Comparison of ENCODE assay signal across 3 cellular contexts in the genomic region with DNA sequence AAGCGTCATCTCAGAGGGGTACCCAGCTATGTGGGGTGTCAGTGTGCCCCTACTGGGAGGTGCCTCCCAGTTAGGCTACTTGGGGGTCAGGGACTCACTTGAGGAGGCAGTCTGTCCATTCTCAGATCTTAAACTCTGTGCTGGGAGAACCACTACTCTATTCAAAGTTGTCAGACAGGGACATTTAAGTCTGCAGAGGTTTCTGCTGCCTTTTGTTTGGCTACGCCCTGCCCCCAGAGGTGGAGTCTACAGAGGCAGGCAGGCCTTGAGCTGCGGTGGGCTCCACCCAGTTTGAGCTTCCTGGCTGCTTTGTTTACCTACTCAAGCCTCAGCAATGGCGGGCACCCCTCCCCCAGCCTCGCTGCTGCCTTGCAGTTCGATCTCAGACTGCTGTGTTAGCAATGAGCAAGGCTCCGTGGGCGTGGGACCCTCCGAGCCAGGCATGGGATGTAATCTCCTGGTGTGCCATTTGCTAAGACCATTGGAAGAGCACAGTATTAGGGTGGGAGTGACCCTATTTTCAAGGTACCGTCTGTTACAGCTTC.
A peak's percentile ranks its signal among the peaks of the same experiment; 100 is the strongest.
TF ChIP-seq lines count a peak whose summit lies in the region.
"Not testable (repeated sequence)": the region's sequence is repeated elsewhere in the genome, so short reads cannot be mapped to it uniquely, and the experiment has no call there.

No MANE protein-coding gene starts in this region.

TF ChIP-seq in WTC11, 78 proteins besides CTCF, POLR2A, EP300 and RAD21:
- peak; percentile 39; the same call in 1 of the 2 replicates for TF ChIP-seq FOXK1 (CRISPR knock-in tag; IDR thresholded peaks at IDR 0.05)
TF ChIP-seq in WTC11: peak in this region for 1; not testable (repeated sequence) for 77.

TF ChIP-seq in K562, 482 proteins besides CTCF, POLR2A, EP300 and RAD21:
- TF ChIP-seq FOXK2 (conservative IDR thresholded peaks at IDR 0.05 in 1 of 2, IDR thresholded peaks at IDR 0.05 in 1 of 2; ENCODE audit: low read depth in 2 of 2), result 0 out of 4 replicates have a peak, but pooled peaks have one; percentile 16 to 39
- peak in 1 of 2 experiments; percentile 68; a peak in 1 of 4 replicates for TF ChIP-seq FOXA3 (CRISPR knock-in tag; conservative IDR thresholded peaks at IDR 0.05 in 1 of 2, IDR thresholded peaks at IDR 0.05 in 1 of 2)
TF ChIP-seq in K562: peak in this region for 2; not testable (repeated sequence) for 480.

TF ChIP-seq in HepG2, 621 proteins besides CTCF, POLR2A, EP300 and RAD21:
- TF ChIP-seq, protein P1, sequence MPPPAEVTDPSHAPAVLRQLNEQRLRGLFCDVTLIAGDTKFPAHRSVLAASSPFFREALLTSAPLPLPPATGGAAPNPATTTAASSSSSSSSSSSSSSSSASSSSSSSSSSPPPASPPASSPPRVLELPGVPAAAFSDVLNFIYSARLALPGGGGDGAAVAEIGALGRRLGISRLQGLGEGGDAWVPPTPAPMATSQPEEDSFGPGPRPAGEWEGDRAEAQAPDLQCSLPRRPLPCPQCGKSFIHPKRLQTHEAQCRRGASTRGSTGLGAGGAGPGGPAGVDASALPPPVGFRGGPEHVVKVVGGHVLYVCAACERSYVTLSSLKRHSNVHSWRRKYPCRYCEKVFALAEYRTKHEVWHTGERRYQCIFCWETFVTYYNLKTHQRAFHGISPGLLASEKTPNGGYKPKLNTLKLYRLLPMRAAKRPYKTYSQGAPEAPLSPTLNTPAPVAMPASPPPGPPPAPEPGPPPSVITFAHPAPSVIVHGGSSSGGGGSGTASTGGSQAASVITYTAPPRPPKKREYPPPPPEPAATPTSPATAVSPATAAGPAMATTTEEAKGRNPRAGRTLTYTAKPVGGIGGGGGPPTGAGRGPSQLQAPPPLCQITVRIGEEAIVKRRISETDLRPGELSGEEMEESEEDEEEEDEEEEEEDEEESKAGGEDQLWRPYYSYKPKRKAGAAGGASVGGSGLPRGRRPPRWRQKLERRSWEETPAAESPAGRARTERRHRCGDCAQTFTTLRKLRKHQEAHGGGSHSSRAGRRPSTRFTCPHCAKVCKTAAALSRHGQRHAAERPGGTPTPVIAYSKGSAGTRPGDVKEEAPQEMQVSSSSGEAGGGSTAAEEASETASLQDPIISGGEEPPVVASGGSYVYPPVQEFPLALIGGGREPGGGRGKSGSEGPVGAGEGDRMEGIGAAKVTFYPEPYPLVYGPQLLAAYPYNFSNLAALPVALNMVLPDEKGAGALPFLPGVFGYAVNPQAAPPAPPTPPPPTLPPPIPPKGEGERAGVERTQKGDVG (CRISPR knock-in tag; IDR thresholded peaks at IDR 0.05; ENCODE audit: borderline replicate concordance), result peak; percentile 83; the same call in 1 of the 2 replicates
- TF ChIP-seq GATAD2A (CRISPR knock-in tag; IDR thresholded peaks at IDR 0.05) (peak; percentile 36; the same call in 1 of the 2 replicates), FOXA1 (CRISPR knock-in tag; IDR thresholded peaks at IDR 0.05) (peak; percentile 80), ZNF501 (CRISPR knock-in tag; IDR thresholded peaks at IDR 0.05) (0 out of 2 replicates have a peak, but pooled peaks have one; percentile 39), ZNF766 (CRISPR knock-in tag; IDR thresholded peaks at IDR 0.05; ENCODE audit: borderline replicate concordance) (peak; percentile 94; the same call in 1 of the 2 replicates), FOXK1 (CRISPR knock-in tag; IDR thresholded peaks at IDR 0.05; ENCODE audit: borderline replicate concordance, low read depth) (peak; percentile 41; the same call in 1 of the 2 replicates), SP5 (CRISPR knock-in tag; IDR thresholded peaks at IDR 0.05; ENCODE audit: borderline replicate concordance, low read depth) (0 out of 2 replicates have a peak, but pooled peaks have one; percentile 21), SOX6 (CRISPR knock-in tag; IDR thresholded peaks at IDR 0.05) (peak; percentile 43; the same call in 1 of the 2 replicates), BCL6 (CRISPR knock-in tag; IDR thresholded peaks at IDR 0.05) (peak; percentile 66), ZNF589 (CRISPR knock-in tag; conservative IDR thresholded peaks at IDR 0.05) (0 out of 2 replicates have a peak, but pooled peaks have one; percentile 13), SOX13 (CRISPR knock-in tag; conservative IDR thresholded peaks at IDR 0.05 in 1 of 2, IDR thresholded peaks at IDR 0.05 in 1 of 2) (peak in 1 of 2 experiments; percentile 17; a peak in 1 of 4 replicates), KAT7 (CRISPR knock-in tag; IDR thresholded peaks at IDR 0.05; ENCODE audit: borderline replicate concordance) (0 out of 2 replicates have a peak, but pooled peaks have one; percentile 29), FOXA3 (CRISPR knock-in tag; IDR thresholded peaks at IDR 0.05) (peak; percentile 58), ZNF350 (CRISPR knock-in tag; IDR thresholded peaks at IDR 0.05; ENCODE audit: borderline replicate concordance, low read depth) (0 out of 2 replicates have a peak, but pooled peaks have one; percentile 21), SALL1 (CRISPR knock-in tag; IDR thresholded peaks at IDR 0.05) (peak; percentile 50; the same call in 1 of the 2 replicates), POGZ (CRISPR knock-in tag; IDR thresholded peaks at IDR 0.05) (peak; percentile 63), HOXA3 (CRISPR knock-in tag; IDR thresholded peaks at IDR 0.05) (peak; percentile 38; the same call in 1 of the 2 replicates), ZMYM4 (CRISPR knock-in tag; IDR thresholded peaks at IDR 0.05) (peak; percentile 63; the same call in 1 of the 2 replicates), ZBTB38 (CRISPR knock-in tag; IDR thresholded peaks at IDR 0.05) (peak; percentile 55; the same call in 1 of the 2 replicates)
- TF ChIP-seq FOXA1, SOX6, SOX13 (IDR thresholded peaks at IDR 0.05): not testable (repeated sequence)
- TF ChIP-seq, protein P2, sequence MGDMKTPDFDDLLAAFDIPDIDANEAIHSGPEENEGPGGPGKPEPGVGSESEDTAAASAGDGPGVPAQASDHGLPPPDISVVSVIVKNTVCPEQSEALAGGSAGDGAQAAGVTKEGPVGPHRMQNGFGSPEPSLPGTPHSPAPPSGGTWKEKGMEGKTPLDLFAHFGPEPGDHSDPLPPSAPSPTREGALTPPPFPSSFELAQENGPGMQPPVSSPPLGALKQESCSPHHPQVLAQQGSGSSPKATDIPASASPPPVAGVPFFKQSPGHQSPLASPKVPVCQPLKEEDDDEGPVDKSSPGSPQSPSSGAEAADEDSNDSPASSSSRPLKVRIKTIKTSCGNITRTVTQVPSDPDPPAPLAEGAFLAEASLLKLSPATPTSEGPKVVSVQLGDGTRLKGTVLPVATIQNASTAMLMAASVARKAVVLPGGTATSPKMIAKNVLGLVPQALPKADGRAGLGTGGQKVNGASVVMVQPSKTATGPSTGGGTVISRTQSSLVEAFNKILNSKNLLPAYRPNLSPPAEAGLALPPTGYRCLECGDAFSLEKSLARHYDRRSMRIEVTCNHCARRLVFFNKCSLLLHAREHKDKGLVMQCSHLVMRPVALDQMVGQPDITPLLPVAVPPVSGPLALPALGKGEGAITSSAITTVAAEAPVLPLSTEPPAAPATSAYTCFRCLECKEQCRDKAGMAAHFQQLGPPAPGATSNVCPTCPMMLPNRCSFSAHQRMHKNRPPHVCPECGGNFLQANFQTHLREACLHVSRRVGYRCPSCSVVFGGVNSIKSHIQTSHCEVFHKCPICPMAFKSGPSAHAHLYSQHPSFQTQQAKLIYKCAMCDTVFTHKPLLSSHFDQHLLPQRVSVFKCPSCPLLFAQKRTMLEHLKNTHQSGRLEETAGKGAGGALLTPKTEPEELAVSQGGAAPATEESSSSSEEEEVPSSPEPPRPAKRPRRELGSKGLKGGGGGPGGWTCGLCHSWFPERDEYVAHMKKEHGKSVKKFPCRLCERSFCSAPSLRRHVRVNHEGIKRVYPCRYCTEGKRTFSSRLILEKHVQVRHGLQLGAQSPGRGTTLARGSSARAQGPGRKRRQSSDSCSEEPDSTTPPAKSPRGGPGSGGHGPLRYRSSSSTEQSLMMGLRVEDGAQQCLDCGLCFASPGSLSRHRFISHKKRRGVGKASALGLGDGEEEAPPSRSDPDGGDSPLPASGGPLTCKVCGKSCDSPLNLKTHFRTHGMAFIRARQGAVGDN (CRISPR knock-in tag; IDR thresholded peaks at IDR 0.05), result peak; percentile 56
- TF ChIP-seq, protein P3, sequence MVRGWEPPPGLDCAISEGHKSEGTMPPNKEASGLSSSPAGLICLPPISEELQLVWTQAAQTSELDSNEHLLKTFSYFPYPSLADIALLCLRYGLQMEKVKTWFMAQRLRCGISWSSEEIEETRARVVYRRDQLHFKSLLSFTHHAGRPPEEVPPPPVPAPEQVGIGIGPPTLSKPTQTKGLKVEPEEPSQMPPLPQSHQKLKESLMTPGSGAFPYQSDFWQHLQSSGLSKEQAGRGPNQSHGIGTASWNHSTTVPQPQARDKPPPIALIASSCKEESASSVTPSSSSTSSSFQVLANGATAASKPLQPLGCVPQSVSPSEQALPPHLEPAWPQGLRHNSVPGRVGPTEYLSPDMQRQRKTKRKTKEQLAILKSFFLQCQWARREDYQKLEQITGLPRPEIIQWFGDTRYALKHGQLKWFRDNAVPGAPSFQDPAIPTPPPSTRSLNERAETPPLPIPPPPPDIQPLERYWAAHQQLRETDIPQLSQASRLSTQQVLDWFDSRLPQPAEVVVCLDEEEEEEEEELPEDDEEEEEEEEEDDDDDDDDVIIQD (CRISPR knock-in tag; IDR thresholded peaks at IDR 0.05; ENCODE audit: low read depth), result peak; percentile 25; the same call in 1 of the 2 replicates
- TF ChIP-seq, protein P4, sequence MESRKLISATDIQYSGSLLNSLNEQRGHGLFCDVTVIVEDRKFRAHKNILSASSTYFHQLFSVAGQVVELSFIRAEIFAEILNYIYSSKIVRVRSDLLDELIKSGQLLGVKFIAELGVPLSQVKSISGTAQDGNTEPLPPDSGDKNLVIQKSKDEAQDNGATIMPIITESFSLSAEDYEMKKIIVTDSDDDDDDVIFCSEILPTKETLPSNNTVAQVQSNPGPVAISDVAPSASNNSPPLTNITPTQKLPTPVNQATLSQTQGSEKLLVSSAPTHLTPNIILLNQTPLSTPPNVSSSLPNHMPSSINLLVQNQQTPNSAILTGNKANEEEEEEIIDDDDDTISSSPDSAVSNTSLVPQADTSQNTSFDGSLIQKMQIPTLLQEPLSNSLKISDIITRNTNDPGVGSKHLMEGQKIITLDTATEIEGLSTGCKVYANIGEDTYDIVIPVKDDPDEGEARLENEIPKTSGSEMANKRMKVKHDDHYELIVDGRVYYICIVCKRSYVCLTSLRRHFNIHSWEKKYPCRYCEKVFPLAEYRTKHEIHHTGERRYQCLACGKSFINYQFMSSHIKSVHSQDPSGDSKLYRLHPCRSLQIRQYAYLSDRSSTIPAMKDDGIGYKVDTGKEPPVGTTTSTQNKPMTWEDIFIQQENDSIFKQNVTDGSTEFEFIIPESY (CRISPR knock-in tag; IDR thresholded peaks at IDR 0.05), result peak; percentile 57
- TF ChIP-seq, protein P5, sequence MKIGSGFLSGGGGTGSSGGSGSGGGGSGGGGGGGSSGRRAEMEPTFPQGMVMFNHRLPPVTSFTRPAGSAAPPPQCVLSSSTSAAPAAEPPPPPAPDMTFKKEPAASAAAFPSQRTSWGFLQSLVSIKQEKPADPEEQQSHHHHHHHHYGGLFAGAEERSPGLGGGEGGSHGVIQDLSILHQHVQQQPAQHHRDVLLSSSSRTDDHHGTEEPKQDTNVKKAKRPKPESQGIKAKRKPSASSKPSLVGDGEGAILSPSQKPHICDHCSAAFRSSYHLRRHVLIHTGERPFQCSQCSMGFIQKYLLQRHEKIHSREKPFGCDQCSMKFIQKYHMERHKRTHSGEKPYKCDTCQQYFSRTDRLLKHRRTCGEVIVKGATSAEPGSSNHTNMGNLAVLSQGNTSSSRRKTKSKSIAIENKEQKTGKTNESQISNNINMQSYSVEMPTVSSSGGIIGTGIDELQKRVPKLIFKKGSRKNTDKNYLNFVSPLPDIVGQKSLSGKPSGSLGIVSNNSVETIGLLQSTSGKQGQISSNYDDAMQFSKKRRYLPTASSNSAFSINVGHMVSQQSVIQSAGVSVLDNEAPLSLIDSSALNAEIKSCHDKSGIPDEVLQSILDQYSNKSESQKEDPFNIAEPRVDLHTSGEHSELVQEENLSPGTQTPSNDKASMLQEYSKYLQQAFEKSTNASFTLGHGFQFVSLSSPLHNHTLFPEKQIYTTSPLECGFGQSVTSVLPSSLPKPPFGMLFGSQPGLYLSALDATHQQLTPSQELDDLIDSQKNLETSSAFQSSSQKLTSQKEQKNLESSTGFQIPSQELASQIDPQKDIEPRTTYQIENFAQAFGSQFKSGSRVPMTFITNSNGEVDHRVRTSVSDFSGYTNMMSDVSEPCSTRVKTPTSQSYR (CRISPR knock-in tag; IDR thresholded peaks at IDR 0.05; ENCODE audit: borderline replicate concordance), result peak; percentile 92
- TF ChIP-seq, protein P6, sequence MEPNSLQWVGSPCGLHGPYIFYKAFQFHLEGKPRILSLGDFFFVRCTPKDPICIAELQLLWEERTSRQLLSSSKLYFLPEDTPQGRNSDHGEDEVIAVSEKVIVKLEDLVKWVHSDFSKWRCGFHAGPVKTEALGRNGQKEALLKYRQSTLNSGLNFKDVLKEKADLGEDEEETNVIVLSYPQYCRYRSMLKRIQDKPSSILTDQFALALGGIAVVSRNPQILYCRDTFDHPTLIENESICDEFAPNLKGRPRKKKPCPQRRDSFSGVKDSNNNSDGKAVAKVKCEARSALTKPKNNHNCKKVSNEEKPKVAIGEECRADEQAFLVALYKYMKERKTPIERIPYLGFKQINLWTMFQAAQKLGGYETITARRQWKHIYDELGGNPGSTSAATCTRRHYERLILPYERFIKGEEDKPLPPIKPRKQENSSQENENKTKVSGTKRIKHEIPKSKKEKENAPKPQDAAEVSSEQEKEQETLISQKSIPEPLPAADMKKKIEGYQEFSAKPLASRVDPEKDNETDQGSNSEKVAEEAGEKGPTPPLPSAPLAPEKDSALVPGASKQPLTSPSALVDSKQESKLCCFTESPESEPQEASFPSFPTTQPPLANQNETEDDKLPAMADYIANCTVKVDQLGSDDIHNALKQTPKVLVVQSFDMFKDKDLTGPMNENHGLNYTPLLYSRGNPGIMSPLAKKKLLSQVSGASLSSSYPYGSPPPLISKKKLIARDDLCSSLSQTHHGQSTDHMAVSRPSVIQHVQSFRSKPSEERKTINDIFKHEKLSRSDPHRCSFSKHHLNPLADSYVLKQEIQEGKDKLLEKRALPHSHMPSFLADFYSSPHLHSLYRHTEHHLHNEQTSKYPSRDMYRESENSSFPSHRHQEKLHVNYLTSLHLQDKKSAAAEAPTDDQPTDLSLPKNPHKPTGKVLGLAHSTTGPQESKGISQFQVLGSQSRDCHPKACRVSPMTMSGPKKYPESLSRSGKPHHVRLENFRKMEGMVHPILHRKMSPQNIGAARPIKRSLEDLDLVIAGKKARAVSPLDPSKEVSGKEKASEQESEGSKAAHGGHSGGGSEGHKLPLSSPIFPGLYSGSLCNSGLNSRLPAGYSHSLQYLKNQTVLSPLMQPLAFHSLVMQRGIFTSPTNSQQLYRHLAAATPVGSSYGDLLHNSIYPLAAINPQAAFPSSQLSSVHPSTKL (CRISPR knock-in tag; IDR thresholded peaks at IDR 0.05), result peak; percentile 70; the same call in 1 of the 2 replicates
